Comparison of ENCODE assay signal across 8 cellular contexts in the genomic region with DNA sequence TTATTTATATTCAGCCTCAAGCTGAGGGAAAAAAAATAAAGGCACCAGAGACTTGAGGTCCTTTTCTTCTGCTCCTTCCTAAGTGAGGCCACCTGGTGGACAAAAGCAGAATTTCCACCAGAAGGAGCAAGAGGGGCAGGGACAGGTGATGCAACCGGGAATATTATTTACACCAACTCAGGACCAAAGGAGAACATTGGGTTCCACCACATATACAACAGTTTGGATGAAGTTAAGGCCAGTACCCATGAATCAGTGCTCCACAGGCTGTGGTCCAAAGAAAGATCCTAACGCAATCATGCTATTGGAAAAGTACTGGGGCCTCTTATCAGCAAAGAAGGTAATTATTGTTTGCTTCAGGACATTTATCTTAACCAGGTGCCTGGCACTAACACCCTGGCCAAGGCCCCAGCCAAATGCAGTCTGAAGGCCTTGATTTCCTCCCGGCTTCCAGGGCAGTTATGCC. TPM values are rescaled to one million over a fixed set of nuclear protein-coding genes. Genes with fewer than 3 reads are reported as not detected.
DNase-seq lines count a peak whose midpoint lies in the region; ATAC-seq and TF ChIP-seq lines count a peak whose summit lies in the region.

No MANE protein-coding gene starts in this region.

- H3K9me3 ChIP-seq in CD8-positive, alpha-beta T cell (ENCODE audit: low read length): no peaks in the 10 kb centered on the region
- H3K9me3 ChIP-seq in suprapubic skin: no peaks in the 10 kb centered on the region

- no peak for TF ChIP-seq POLR2A in suprapubic skin (IDR thresholded peaks at IDR 0.05)

- peak; percentile 39 to 80 (median 70) for DNase-seq in CD8-positive, alpha-beta T cell
- DNase-seq in HL-60 (ENCODE audit: low read depth in 1 of 2, low spot score in 1 of 2): peak; percentile 57 to 69
- DNase-seq in NOMO-1 treated with DMSO at 0.1 percent for 48 hours (lab: John Stamatoyannopoulos, UW; ENCODE audit: unreplicated experiment): peak; percentile 57
- DNase-seq in activated T-cell treated with anti-CD3 and anti-CD28 coated beads, Interleukin-2, amount 50 U/mL, for 1 hour: peak; percentile 64
- peak; percentile 82 for DNase-seq in fibroblast of gingiva (ENCODE audit: low read depth)
- DNase-seq in suprapubic skin (ENCODE audit: low spot score in 2 of 2): peak in 1 of 2 donors; percentile 88

- no peaks in the 10 kb centered on the region for H3K9me3 Mint-ChIP-seq in CD8-positive, alpha-beta T cell
- no peaks in the 10 kb centered on the region for H3K9me3 Mint-ChIP-seq in nephron

- peaks cover 30% of the 10 kb centered on the region for H3K36me3 ChIP-seq in CD8-positive, alpha-beta T cell (ENCODE audit: insufficient read depth, low read length)
- H3K36me3 ChIP-seq in suprapubic skin: peaks cover 26% of the 10 kb centered on the region

- H3K27me3 Mint-ChIP-seq in CD8-positive, alpha-beta T cell (ENCODE audit: low read depth): no peaks in the 10 kb centered on the region
- H3K27me3 Mint-ChIP-seq in nephron (ENCODE audit: low read depth): no peaks in the 10 kb centered on the region

- CTCF ChIA-PET in CD8-positive, alpha-beta T cell (lab: Charles Lee): interaction anchor here (0.7 to 14.2 kb wide), 9 partner anchors 11 to 66 kb away, joined by 3 to 278 read pairs (median 14); a partner anchor contains a TSS

- POLR2A ChIA-PET in CD8-positive, alpha-beta T cell (lab: Charles Lee): interaction anchor here (1.1 to 9.6 kb wide), 5 partner anchors 23 to 61 kb away, joined by 3 to 270 read pairs (median 35); a partner anchor contains a TSS

- H3K4me1 ChIP-seq in CD8-positive, alpha-beta T cell (ENCODE audit: insufficient read depth, low read length): peaks cover 31% of the 10 kb centered on the region
- peaks cover 22% of the 10 kb centered on the region for H3K4me1 ChIP-seq in suprapubic skin

- peaks cover 40% of the 10 kb centered on the region for H3K4me1 Mint-ChIP-seq in CD8-positive, alpha-beta T cell (ENCODE audit: low read depth)
- H3K4me1 Mint-ChIP-seq in nephron: peaks cover 76% of the 10 kb centered on the region

- peak; percentile 53 for TF ChIP-seq EP300 in suprapubic skin (IDR thresholded peaks at IDR 0.05)

- peak overlapping the region; percentile 99 for H3K27ac Mint-ChIP-seq in CD8-positive, alpha-beta T cell
- H3K27ac Mint-ChIP-seq in nephron: peak overlapping the region; percentile 71 to 96 (median 77)

- no peak overlapping the region for H3K4me3 ChIP-seq in CD8-positive, alpha-beta T cell (ENCODE audit: low read depth, low read length)
- H3K4me3 ChIP-seq in HL-60 (replicated peaks; ENCODE audit: insufficient read depth, low read length) (no peak overlapping the region), suprapubic skin (no peak overlapping the region)

- intact Hi-C loops in CD8-positive, alpha-beta T cell (cut with DNase I, micrococcal nuclease): loop anchor here (1.0 kb wide), 3 partner anchors 57 to 59 kb away; a partner anchor contains a TSS

- TF ChIP-seq CTCF in CD8-positive, alpha-beta T cell (IDR thresholded peaks at IDR 0.05): peak; percentile 63
- TF ChIP-seq CTCF in HL-60 (IDR thresholded peaks at IDR 0.05; ENCODE audit: insufficient read depth, low read length) (peak; percentile 58), nephron (IDR thresholded peaks at IDR 0.05; ENCODE audit: unreplicated experiment in 3 of 3) (peak; percentile 77 to 80 (median 78)), suprapubic skin (IDR thresholded peaks at IDR 0.05) (peak; percentile 57 to 95)

- no peaks in the 10 kb centered on the region for H3K27me3 ChIP-seq in CD8-positive, alpha-beta T cell (ENCODE audit: insufficient read depth, low read length)
- H3K27me3 ChIP-seq in HL-60 (ENCODE audit: insufficient read depth, poor library complexity, severe bottlenecking) (no peaks in the 10 kb centered on the region), suprapubic skin (no peaks in the 10 kb centered on the region)

- peak overlapping the region; percentile 93 for H3K4me3 Mint-ChIP-seq in CD8-positive, alpha-beta T cell
- H3K4me3 Mint-ChIP-seq in nephron: peak overlapping the region; percentile 88 to 98 (median 96)

- no peak for ATAC-seq in CD8-positive, alpha-beta T cell
- no peak for ATAC-seq in HG03196 (IDR thresholded peaks at IDR 0.05; ENCODE audit: unreplicated experiment)

- H3K36me3 Mint-ChIP-seq in CD8-positive, alpha-beta T cell: peaks cover 31% of the 10 kb centered on the region
- peaks cover 22% of the 10 kb centered on the region for H3K36me3 Mint-ChIP-seq in nephron (ENCODE audit: low read depth)

- 25% methylated on average over 2 of the region's 3 CpGs for WGBS in suprapubic skin

- peak overlapping the region; percentile 100 for H3K27ac ChIP-seq in CD8-positive, alpha-beta T cell (ENCODE audit: low read depth, low read length)
- no peak overlapping the region for H3K27ac ChIP-seq in HL-60 (replicated peaks)
- peak overlapping the region; percentile 24 for H3K27ac ChIP-seq in suprapubic skin

RNA-seq across cellular contexts. Expression of a gene that starts 57.4 kb away (rescaled TPM):
- 1,000 to 10,000 TPM; 1,763 to 1,785 TPM for total RNA-seq in CD8-positive, alpha-beta T cell
- 1,000 to 10,000 TPM in 1 of 4 donors, 100 to 1,000 TPM in 3; 487 to 1,035 (median 681) TPM for total RNA-seq in suprapubic skin

RNA-seq across cellular contexts. Expression of a gene that starts 59.3 kb away (rescaled TPM):
- total RNA-seq in CD8-positive, alpha-beta T cell: not detected
- not detected for total RNA-seq in suprapubic skin
